Comparison of ENCODE assay signal across 16 cellular contexts in the genomic region with DNA sequence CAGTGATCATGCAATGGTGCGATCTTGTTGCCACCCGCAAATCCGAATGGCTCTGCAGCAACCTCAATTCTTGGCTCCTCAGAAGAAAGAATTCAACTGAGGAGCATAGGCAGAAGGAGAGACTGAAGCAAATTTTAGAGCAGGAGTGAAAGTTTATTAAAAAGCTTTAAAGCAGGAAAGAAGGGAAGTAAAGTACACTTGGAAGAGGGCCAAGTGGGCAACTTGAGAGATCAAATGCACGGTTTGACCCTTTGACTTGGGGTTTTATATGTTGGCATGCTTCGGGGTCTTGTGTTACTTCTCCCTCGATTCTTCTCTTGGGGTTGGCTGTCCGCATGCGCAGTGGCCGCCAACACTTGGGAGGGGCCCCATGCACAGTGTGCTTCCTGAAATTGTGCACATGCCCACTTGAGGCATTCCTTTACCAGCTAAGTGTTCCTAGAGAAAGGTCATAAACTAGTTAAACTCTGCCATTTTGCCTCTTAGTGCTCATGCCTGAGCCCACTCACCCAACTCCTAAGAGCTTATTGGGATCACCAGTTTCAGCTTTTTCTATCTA.
"Had no signal": no experiment of that assay in that cellular context is flagged by ENCODE, and none has a peak within 500 bp of the region (broad histone marks: within the 10 kb centered on the region; RNA-seq: fewer than 3 reads in every experiment).

No MANE protein-coding gene starts in this region.

- H3K27ac ChIP-seq: esophagus squamous epithelium, gastroesophageal sphincter, parathyroid adenoma, suprapubic skin, tibial artery had no signal

- H3K4me3 ChIP-seq: esophagus squamous epithelium, gastroesophageal sphincter, suprapubic skin, tibial artery had no signal

- H3K4me1 ChIP-seq: esophagus squamous epithelium, parathyroid adenoma, suprapubic skin, tibial artery had no signal

- ATAC-seq: gastroesophageal sphincter; left ventricle myocardium superior; stimulated activated effector memory CD8-positive, alpha-beta T cell treated with anti-CD3 and anti-CD28 coated beads, Interleukin-12 subunit alpha, Interleukin-12 subunit beta, amount 100 ng/mL, for 72 hours; stimulated activated naive CD8-positive, alpha-beta T cell treated with anti-CD3 and anti-CD28 coated beads, Interleukin-15, Interleukin-2, amounts not matched to agents 100 U/mL and 50 U/mL, for 24 hours had no signal

- H3K9me3 ChIP-seq: suprapubic skin had no signal

- DNase-seq: cerebellar nuclear complex; esophagus squamous epithelium; foreskin fibroblast; glutamatergic neuron; islet precursor cell; left ventricle myocardium superior; mesendoderm; naive B cell; stimulated activated CD4-positive, alpha-beta T cell treated with anti-CD3 and anti-CD28 coated beads, Interleukin-4, amount 100 ng/mL, for 1 hour; stimulated activated CD8-positive, alpha-beta memory T cell treated with anti-CD3 and anti-CD28 coated beads, Interleukin-4, amount 100 ng/mL, for 48 hours; stimulated activated naive CD8-positive, alpha-beta T cell treated with anti-CD3 and anti-CD28 coated beads, Interleukin-15, Interleukin-2, amounts not matched to agents 100 U/mL and 50 U/mL, for 24 hours; tibial artery had no signal

- H3K36me3 ChIP-seq: esophagus squamous epithelium, gastroesophageal sphincter, suprapubic skin, tibial artery had no signal

- H3K27me3 ChIP-seq: esophagus squamous epithelium, gastroesophageal sphincter, suprapubic skin, tibial artery had no signal
